Comparison of ENCODE assay signal across 15 cellular contexts in genomic region chr12:43307126-43307525, GRCh38.
A peak's percentile ranks its signal among the peaks of the same experiment; 100 is the strongest.
DNase-seq lines count a peak whose midpoint lies in the region; FAIRE-seq and TF ChIP-seq lines count a peak whose summit lies in the region.
"Had no signal": no experiment of that assay in that cellular context is flagged by ENCODE, and none has a peak within 500 bp of the region (broad histone marks: within the 10 kb centered on the region; RNA-seq: fewer than 3 reads in every experiment).

No MANE protein-coding gene starts in this region.

- intact Hi-C loops in mammary epithelial cell (cut with micrococcal nuclease) (no loop called here), MCF 10A (cut with micrococcal nuclease) (no loop called here)

- H3K4me3 ChIP-seq in mammary epithelial cell (replicated peaks in 1 of 3; ENCODE audit: insufficient read depth in 1 of 3, low read depth in 2 of 3, low read length in 3 of 3): no peak overlapping the region
- no peak overlapping the region for H3K4me3 ChIP-seq in astrocyte (ENCODE audit: insufficient read depth, low read depth, low read length)
- no peak overlapping the region for H3K4me3 ChIP-seq in osteoblast (ENCODE audit: insufficient read depth, low read length)
- no peak overlapping the region for H3K4me3 ChIP-seq in right atrium auricular region
- H3K4me3 ChIP-seq: BLaER1 treated with 17β-estradiol and CSF1 and Interleukin-3, amounts not matched to agents 10 nM and 100 nM; HAP-1 had no signal

- H3K36me3 ChIP-seq in mammary epithelial cell (ENCODE audit: insufficient read depth, low read length) (no peaks in the 10 kb centered on the region), astrocyte (ENCODE audit: insufficient read depth, low read length) (no peaks in the 10 kb centered on the region), osteoblast (ENCODE audit: insufficient read depth, low read length) (no peaks in the 10 kb centered on the region), right atrium auricular region (no peaks in the 10 kb centered on the region)
- H3K36me3 ChIP-seq: BLaER1 treated with 17β-estradiol and CSF1 and Interleukin-3, amounts not matched to agents 10 nM and 100 nM; HAP-1 had no signal

- peak; percentile 60 for FAIRE-seq in astrocyte (lab: Jason Lieb, UNC)

- no peaks in the 10 kb centered on the region for H3K36me3 Mint-ChIP-seq in MCF 10A (ENCODE audit: insufficient read depth, unreplicated experiment)
- H3K36me3 Mint-ChIP-seq in astrocyte (ENCODE audit: low read depth, unreplicated experiment): no peaks in the 10 kb centered on the region
- H3K36me3 Mint-ChIP-seq: CD8-positive, alpha-beta T cell had no signal

- peak overlapping the region; percentile 35 for H2AFZ ChIP-seq in mammary epithelial cell (ENCODE audit: low read depth, low read length)
- no peak overlapping the region for H2AFZ ChIP-seq in astrocyte (ENCODE audit: low read depth, low read length)
- no peak overlapping the region for H2AFZ ChIP-seq in osteoblast (ENCODE audit: low read length)

- H3K4me1 Mint-ChIP-seq in MCF 10A (ENCODE audit: insufficient read depth, unreplicated experiment) (peaks cover 19% of the 10 kb centered on the region), astrocyte (ENCODE audit: low read depth, unreplicated experiment) (peaks cover 6% of the 10 kb centered on the region)
- H3K4me1 Mint-ChIP-seq: B cell had no signal

- BruUV-seq in mammary epithelial cell (replicated peaks; lab: Mats Ljungman, UMichigan): no TSS peak
- no TSS peak for BruUV-seq in MCF 10A (replicated peaks; lab: Mats Ljungman, UMichigan)

- POLR2A ChIA-PET in MCF 10A (lab: Yijun Ruan, JAX): no interaction called here

- H3K27ac ChIP-seq in mammary epithelial cell (ENCODE audit: insufficient read depth, low read depth, low read length) (peak overlapping the region; percentile 74), astrocyte (ENCODE audit: low read depth, low read length) (peak overlapping the region; percentile 30), osteoblast (ENCODE audit: low read depth, low read length) (peak overlapping the region; percentile 68), right atrium auricular region (no peak overlapping the region)
- H3K27ac ChIP-seq: 22Rv1; BLaER1 treated with 17β-estradiol and CSF1 and Interleukin-3, amounts not matched to agents 10 nM and 100 nM had no signal

- H3K9me3 ChIP-seq in mammary epithelial cell (replicated peaks; ENCODE audit: insufficient read depth, low read length) (no peaks in the 10 kb centered on the region), astrocyte (ENCODE audit: insufficient read depth, low read depth, low read length) (no peaks in the 10 kb centered on the region), osteoblast (ENCODE audit: low read depth, low read length) (no peaks in the 10 kb centered on the region), right atrium auricular region (no peaks in the 10 kb centered on the region)
- H3K9me3 ChIP-seq: BLaER1 treated with 17β-estradiol and CSF1 and Interleukin-3, amounts not matched to agents 10 nM and 100 nM; HAP-1 had no signal

- H3K27me3 Mint-ChIP-seq in MCF 10A (ENCODE audit: insufficient read depth, unreplicated experiment): no peaks in the 10 kb centered on the region
- no peaks in the 10 kb centered on the region for H3K27me3 Mint-ChIP-seq in astrocyte (ENCODE audit: low read depth, unreplicated experiment)
- H3K27me3 Mint-ChIP-seq: B cell had no signal

- H4K20me1 ChIP-seq in mammary epithelial cell (ENCODE audit: insufficient read depth, low read length) (no peaks in the 10 kb centered on the region), astrocyte (ENCODE audit: insufficient read depth, low read length) (no peaks in the 10 kb centered on the region), osteoblast (ENCODE audit: insufficient read depth, low read length) (no peaks in the 10 kb centered on the region)
- H4K20me1 ChIP-seq: BLaER1 treated with 17β-estradiol and CSF1 and Interleukin-3, amounts not matched to agents 10 nM and 100 nM had no signal

- H3K4me2 ChIP-seq in mammary epithelial cell (ENCODE audit: insufficient read depth, low read depth, low read length): no peak overlapping the region
- no peak overlapping the region for H3K4me2 ChIP-seq in astrocyte (ENCODE audit: low read length)
- no peak overlapping the region for H3K4me2 ChIP-seq in osteoblast (ENCODE audit: insufficient read depth, low read length)
- H3K4me2 ChIP-seq: BLaER1 treated with 17β-estradiol and CSF1 and Interleukin-3, amounts not matched to agents 10 nM and 100 nM had no signal

- H3K9ac ChIP-seq in mammary epithelial cell (ENCODE audit: insufficient read depth, low read length): no peak overlapping the region
- no peak overlapping the region for H3K9ac ChIP-seq in astrocyte (ENCODE audit: low read length)
- H3K9ac ChIP-seq: BLaER1 treated with 17β-estradiol and CSF1 and Interleukin-3, amounts not matched to agents 10 nM and 100 nM had no signal

- H3K27me3 ChIP-seq in mammary epithelial cell (ENCODE audit: insufficient read depth, low read length) (no peaks in the 10 kb centered on the region), astrocyte (ENCODE audit: insufficient read depth, low read length) (no peaks in the 10 kb centered on the region), osteoblast (ENCODE audit: insufficient read depth, low read length) (no peaks in the 10 kb centered on the region), right atrium auricular region (no peaks in the 10 kb centered on the region)
- H3K27me3 ChIP-seq: BLaER1 treated with 17β-estradiol and CSF1 and Interleukin-3, amounts not matched to agents 10 nM and 100 nM had no signal

- DNase-seq in mammary epithelial cell (no peak), MCF 10A (ENCODE audit: unreplicated experiment) (no peak), astrocyte (ENCODE audit: low read depth) (peak; percentile 60), osteoblast (ENCODE audit: insufficient read length, low spot score, missing footprints) (no peak), right atrium auricular region (ENCODE audit: low spot score) (no peak), T-helper 2 cell (no peak), retina (no peak)
- DNase-seq: Calu3; CD8-positive, alpha-beta T cell; DMS79 treated with DMSO at 0.1 percent for 48 hours; GF-D8 had no signal

- TF ChIP-seq CTCF in mammary epithelial cell (conservative IDR thresholded peaks at IDR 0.05 in 1 of 2, IDR thresholded peaks at IDR 0.05 in 1 of 2; ENCODE audit: extremely low read depth in 1 of 2, insufficient read depth in 1 of 2, low read depth in 1 of 2, low read length in 2 of 2): no peak
- no peak for TF ChIP-seq CTCF in MCF 10A (IDR thresholded peaks at IDR 0.05; ENCODE audit: unreplicated experiment)
- no peak for TF ChIP-seq CTCF in astrocyte (IDR thresholded peaks at IDR 0.05; ENCODE audit: insufficient read depth, low read depth, low read length)
- TF ChIP-seq CTCF in osteoblast (IDR thresholded peaks at IDR 0.05; ENCODE audit: extremely low read depth, low read depth, low read length): no peak
- TF ChIP-seq CTCF in right atrium auricular region (IDR thresholded peaks at IDR 0.05): no peak

- dilution Hi-C loops in mammary epithelial cell (cut with HindIII; ENCODE audit: low sequenced_read_pairs): no loop called here

- H3K79me2 ChIP-seq in mammary epithelial cell (ENCODE audit: insufficient read depth, low read length) (no peaks in the 10 kb centered on the region), astrocyte (ENCODE audit: insufficient read depth, low read length) (no peaks in the 10 kb centered on the region), osteoblast (ENCODE audit: insufficient read depth, low read length) (no peaks in the 10 kb centered on the region)

- H3K9me3 Mint-ChIP-seq in MCF 10A (ENCODE audit: unreplicated experiment): no peaks in the 10 kb centered on the region
- peaks cover 2% of the 10 kb centered on the region for H3K9me3 Mint-ChIP-seq in astrocyte (ENCODE audit: unreplicated experiment)

- 96% methylated on average over 2 of the region's 2 CpGs for WGBS in mammary epithelial cell (ENCODE audit: low coverage, missing lambda C conversion rate)

- no peak overlapping the region for H3K4me3 Mint-ChIP-seq in MCF 10A (ENCODE audit: unreplicated experiment)
- H3K4me3 Mint-ChIP-seq in astrocyte (ENCODE audit: unreplicated experiment): no peak overlapping the region
- H3K4me3 Mint-ChIP-seq: B cell; CD8-positive, alpha-beta T cell had no signal

- H3K4me1 ChIP-seq in mammary epithelial cell (ENCODE audit: insufficient read depth, low read length) (peaks cover 37% of the 10 kb centered on the region), astrocyte (ENCODE audit: insufficient read depth, low read length) (peaks cover 25% of the 10 kb centered on the region), osteoblast (ENCODE audit: insufficient read depth, low read length) (peaks cover 46% of the 10 kb centered on the region), right atrium auricular region (no peaks in the 10 kb centered on the region)

- CTCF ChIA-PET in mammary epithelial cell (lab: Charles Lee; ENCODE audit: low non-redundant PET) (no interaction called here), MCF 10A (lab: Yijun Ruan, JAX) (interaction anchor here (0.6 kb wide), 1 partner anchor 804 kb away, joined by 3 read pairs; no protein-coding TSS in a partner anchor)

- H3K27ac Mint-ChIP-seq in MCF 10A (ENCODE audit: low read depth, unreplicated experiment) (no peak overlapping the region), astrocyte (ENCODE audit: unreplicated experiment) (no peak overlapping the region)
- H3K27ac Mint-ChIP-seq: B cell; CD8-positive, alpha-beta T cell had no signal

- in situ Hi-C loops in mammary epithelial cell (cut with MboI; ENCODE audit: low sequenced_read_pairs in 2 of 2): loop anchor here in 1 of 2 donors (25.0 kb wide), 2 partner anchors 820 to 1170 kb away; partner anchors contain the start of gene GXYLT1

Comparison
In these comparisons a context has a peak if more than half of its experiments do, and no peak if none do; other contexts are left out.
1. H3K27ac ChIP-seq: peak in mammary epithelial cell (single experiment), astrocyte (single experiment) and osteoblast (single experiment); none in right atrium auricular region (0 of 2).